Comparison of ENCODE assay signal across 18 cellular contexts in genomic region chr10:126732308-126732707, GRCh38.
A peak's percentile ranks its signal among the peaks of the same experiment; 100 is the strongest.
DNase-seq lines count a peak whose midpoint lies in the region; ATAC-seq and TF ChIP-seq lines count a peak whose summit lies in the region.
"Had no signal": no experiment of that assay in that cellular context is flagged by ENCODE, and none has a peak within 500 bp of the region (broad histone marks: within the 10 kb centered on the region; RNA-seq: fewer than 3 reads in every experiment).

No MANE protein-coding gene starts in this region.

- H3K79me1 ChIP-seq in mesenchymal stem cell (replicated peaks; ENCODE audit: low read length, poor library complexity, severe bottlenecking), result no peaks in the 10 kb centered on the region

- H3K4me1 ChIP-seq in mesenchymal stem cell (ENCODE audit: control insufficient read depth, insufficient read depth, low read depth, low read length), result no peaks in the 10 kb centered on the region
- H3K4me1 ChIP-seq: BLaER1 treated with 17β-estradiol and CSF1 and Interleukin-3, amounts not matched to agents 10 nM and 100 nM had no signal

- 82% methylated on average over 5 of the region's 5 CpGs for WGBS in mesenchymal stem cell

- no peak overlapping the region for H3K27ac ChIP-seq in mesenchymal stem cell (ENCODE audit: low read length, poor library complexity, severe bottlenecking)
- H3K27ac ChIP-seq: BLaER1 treated with 17β-estradiol and CSF1 and Interleukin-3, amounts not matched to agents 10 nM and 100 nM had no signal

- DNase-seq in NCI-H748 (lab: John Stamatoyannopoulos, UW; ENCODE audit: unreplicated experiment), result peak; percentile 6
- no peak for DNase-seq in NCI-H748 treated with DMSO at 0.1 percent for 48 hours (lab: John Stamatoyannopoulos, UW)
- DNase-seq in COLO668 (lab: John Stamatoyannopoulos, UW; ENCODE audit: unreplicated experiment), result peak; percentile 3
- DNase-seq in epithelial cell of esophagus (ENCODE audit: low read depth), result peak; percentile 11
- no peak for DNase-seq in mesenchymal stem cell
- DNase-seq in NCI-H510A (lab: John Stamatoyannopoulos, UW), result no peak
- no peak for DNase-seq in EL
- DNase-seq: CD8-positive, alpha-beta T cell; COR-L47; DMS 273 treated with DMSO at 0.1 percent for 48 hours; DMS79; GF-D8; GOT3; H9; IMR-90 had no signal

- no peak overlapping the region for H3K9ac ChIP-seq in mesenchymal stem cell (ENCODE audit: low read length)
- H3K9ac ChIP-seq: BLaER1 treated with 17β-estradiol and CSF1 and Interleukin-3, amounts not matched to agents 10 nM and 100 nM had no signal

- peaks cover 0 to 12% of the 10 kb centered on the region in 2 experiments for H3K27me3 ChIP-seq in mesenchymal stem cell (ENCODE audit: control insufficient read depth in 1 of 2, insufficient read depth in 1 of 2, low read length in 2 of 2)
- H3K27me3 ChIP-seq: BLaER1 treated with 17β-estradiol and CSF1 and Interleukin-3, amounts not matched to agents 10 nM and 100 nM had no signal

- H4K8ac ChIP-seq in mesenchymal stem cell (ENCODE audit: low read length), result no peak overlapping the region

- no peak overlapping the region for H2BK5ac ChIP-seq in mesenchymal stem cell (ENCODE audit: low read depth, low read length, poor library complexity, severe bottlenecking)

- H3K9me3 ChIP-seq in mesenchymal stem cell (ENCODE audit: control insufficient read depth, low read length), result peaks cover 16% of the 10 kb centered on the region

- H3K36me3 ChIP-seq in mesenchymal stem cell (ENCODE audit: control insufficient read depth in 1 of 2, insufficient read depth in 2 of 2, low read depth in 1 of 2, low read length in 2 of 2), result no peaks in the 10 kb centered on the region
- H3K36me3 ChIP-seq: BLaER1 treated with 17β-estradiol and CSF1 and Interleukin-3, amounts not matched to agents 10 nM and 100 nM had no signal

- H3K23ac ChIP-seq in mesenchymal stem cell (ENCODE audit: low read length in 2 of 2), result no peak overlapping the region

- TF ChIP-seq CTCF in epithelial cell of esophagus (IDR thresholded peaks at IDR 0.05; ENCODE audit: insufficient read depth, low read depth, low read length, missing control alignments), result no peak

- no peak overlapping the region for H2AK5ac ChIP-seq in mesenchymal stem cell (ENCODE audit: low read length, severe bottlenecking)

- no peak overlapping the region for H3K4me2 ChIP-seq in mesenchymal stem cell (ENCODE audit: low read length, poor library complexity, severe bottlenecking)
- H3K4me2 ChIP-seq: BLaER1 treated with 17β-estradiol and CSF1 and Interleukin-3, amounts not matched to agents 10 nM and 100 nM had no signal

- H3K4me3 ChIP-seq in epithelial cell of esophagus (ENCODE audit: low read length) (no peak overlapping the region), mesenchymal stem cell (ENCODE audit: insufficient read depth in 1 of 2, low read depth in 1 of 2, low read length in 2 of 2) (no peak overlapping the region)
- H3K4me3 ChIP-seq: BLaER1 treated with 17β-estradiol and CSF1 and Interleukin-3, amounts not matched to agents 10 nM and 100 nM; K562 had no signal

- H2AFZ ChIP-seq in mesenchymal stem cell (ENCODE audit: low read depth, low read length), result no peak overlapping the region

- no peak overlapping the region for H3K14ac ChIP-seq in mesenchymal stem cell (ENCODE audit: low read length in 2 of 2)

- peak overlapping the region; percentile 21 for H4K91ac ChIP-seq in mesenchymal stem cell (ENCODE audit: low read length)

- no peak overlapping the region for H3K18ac ChIP-seq in mesenchymal stem cell (ENCODE audit: low read depth in 1 of 2, low read length in 2 of 2)

- no peak overlapping the region for H3K4ac ChIP-seq in mesenchymal stem cell (ENCODE audit: low read depth in 1 of 2, low read length in 2 of 2)

- no peak overlapping the region for H2BK12ac ChIP-seq in mesenchymal stem cell (ENCODE audit: low read length in 2 of 2)

- no peak overlapping the region for H2BK15ac ChIP-seq in mesenchymal stem cell (ENCODE audit: low read depth, poor library complexity, severe bottlenecking)

- H2BK120ac ChIP-seq in mesenchymal stem cell (ENCODE audit: low read depth, low read length), result no peak overlapping the region

- no peak for ATAC-seq in HG02852 (IDR thresholded peaks at IDR 0.05; ENCODE audit: unreplicated experiment)
- ATAC-seq: CD8-positive, alpha-beta T cell; K562 had no signal

Comparison
In these comparisons a context has a peak if more than half of its experiments do, and no peak if none do; other contexts are left out.
1. DNase-seq: peak in NCI-H748 (single experiment), COLO668 (single experiment) and epithelial cell of esophagus (single experiment); none in NCI-H748 treated with DMSO at 0.1 percent for 48 hours (single experiment), mesenchymal stem cell (single experiment), NCI-H510A (single experiment) and EL (single experiment).